ENCODE assay signal across 9 cellular contexts in the genomic region with DNA sequence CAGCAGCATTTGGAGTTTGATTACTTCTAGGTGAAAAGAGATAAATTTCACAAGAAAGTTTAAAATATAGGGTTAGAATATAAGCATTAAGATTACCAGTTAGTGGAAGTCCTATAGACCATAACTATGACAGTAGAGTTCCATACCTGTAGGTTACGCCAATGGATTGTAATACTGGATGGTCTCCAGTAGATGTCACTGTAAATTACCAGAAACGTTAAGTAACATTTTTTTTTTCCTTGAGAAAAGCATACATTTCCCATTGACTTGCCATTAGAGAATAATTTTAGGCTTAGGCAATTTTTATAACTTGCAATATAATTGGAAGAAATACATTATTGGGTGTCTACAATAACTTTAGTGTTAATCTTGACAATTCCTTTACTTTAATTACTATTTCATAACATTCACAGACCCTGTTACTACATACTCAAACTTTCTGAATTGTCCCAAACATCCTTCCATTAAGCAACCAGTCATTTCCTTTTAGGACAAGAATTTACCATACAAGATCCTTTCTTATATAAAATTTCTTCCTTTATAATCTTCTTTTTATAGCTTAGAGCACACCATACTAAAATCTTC.
DNase-seq lines count a peak whose midpoint lies in the region; ATAC-seq and TF ChIP-seq lines count a peak whose summit lies in the region.
"Had no signal": no experiment of that assay in that cellular context is flagged by ENCODE, and none has a peak within 500 bp of the region (broad histone marks: within the 10 kb centered on the region; RNA-seq: fewer than 3 reads in every experiment).

No MANE protein-coding gene starts in this region.

- DNase-seq in DND-41 (no peak), adipocyte (ENCODE audit: low read depth) (peak; percentile 53), medulla oblongata (ENCODE audit: extremely low spot score) (peak; percentile 25), middle frontal gyrus (ENCODE audit: extremely low spot score, low spot score) (no peak), sigmoid colon (no peak)

- H3K9ac ChIP-seq in DND-41 (ENCODE audit: low read depth, low read length) (no peak overlapping the region), KMS-11 (no peak overlapping the region), adipocyte (ENCODE audit: low read length) (no peak overlapping the region)

- TF ChIP-seq CTCF in DND-41 (IDR thresholded peaks at IDR 0.05; ENCODE audit: borderline replicate concordance, extremely low read depth, low read length, poor library complexity, severe bottlenecking) (peak; percentile 65), KMS-11 (conservative IDR thresholded peaks at IDR 0.05; ENCODE audit: low read depth, low read length) (peak; percentile 80), sigmoid colon (IDR thresholded peaks at IDR 0.05) (peak in 1 of 4 experiments; percentile 44)

- H3K79me2 ChIP-seq in DND-41 (ENCODE audit: insufficient read depth, low read length) (no peaks in the 10 kb centered on the region), KMS-11 (ENCODE audit: insufficient read depth, low read depth) (no peaks in the 10 kb centered on the region)

- H3K9me3 ChIP-seq in DND-41 (ENCODE audit: insufficient read depth, low read length, severe bottlenecking) (peaks cover 7% of the 10 kb centered on the region), adipocyte (ENCODE audit: control insufficient read depth, low read length) (no peaks in the 10 kb centered on the region), sigmoid colon (no peaks in the 10 kb centered on the region)
- H3K9me3 ChIP-seq: neutrophil had no signal

- H3K27me3 ChIP-seq in DND-41 (ENCODE audit: insufficient read depth, low read length, poor library complexity) (no peaks in the 10 kb centered on the region), KMS-11 (ENCODE audit: insufficient read depth, low read depth) (no peaks in the 10 kb centered on the region), adipocyte (replicated peaks; ENCODE audit: control insufficient read depth, insufficient read depth, low read length) (no peaks in the 10 kb centered on the region), sigmoid colon (no peaks in the 10 kb centered on the region)
- H3K27me3 ChIP-seq: neutrophil had no signal

- intact Hi-C loops in sigmoid colon (cut with DNase I) = no loop called here

- no peak for TF ChIP-seq POLR2A in sigmoid colon (IDR thresholded peaks at IDR 0.05)

- no peak overlapping the region for H3K27ac ChIP-seq in DND-41 (ENCODE audit: low read length)
- no peak overlapping the region for H3K27ac ChIP-seq in KMS-11
- no peak overlapping the region for H3K27ac ChIP-seq in sigmoid colon
- H3K27ac ChIP-seq: neutrophil had no signal

- no peak overlapping the region for H2AFZ ChIP-seq in DND-41 (ENCODE audit: low read depth, low read length)
- H2AFZ ChIP-seq in KMS-11 (ENCODE audit: low read depth) = no peak overlapping the region

- 3 to 11% methylated on average over 2 of the region's 2 CpGs for WGBS in sigmoid colon, 2 donors

- ATAC-seq in DND-41 (ENCODE audit: insufficient read depth, low read depth) (peak; percentile 54; the same call in 1 of the 3 replicates), GM21367 (IDR thresholded peaks at IDR 0.05; ENCODE audit: unreplicated experiment) (peak; percentile 62), GM19324 (IDR thresholded peaks at IDR 0.05; ENCODE audit: low FRiP score, unreplicated experiment) (no peak)

- H3K4me3 ChIP-seq in DND-41 (ENCODE audit: low read depth in 1 of 2, low read length in 2 of 2) (no peak overlapping the region), KMS-11 (IDR thresholded peaks at IDR 0.05; ENCODE audit: insufficient read depth, low read depth, low read length) (no peak overlapping the region), adipocyte (ENCODE audit: low read length) (no peak overlapping the region), sigmoid colon (no peak overlapping the region)

- H3K4me1 ChIP-seq in DND-41 (ENCODE audit: insufficient read depth, low read length) (no peaks in the 10 kb centered on the region), KMS-11 (ENCODE audit: low read depth, poor library complexity, severe bottlenecking) (no peaks in the 10 kb centered on the region), adipocyte (ENCODE audit: control insufficient read depth, insufficient read depth, low read length) (peaks cover 6% of the 10 kb centered on the region), sigmoid colon (no peaks in the 10 kb centered on the region)

- TF ChIP-seq EP300 in sigmoid colon (IDR thresholded peaks at IDR 0.05) = no peak

- H3K36me3 ChIP-seq in DND-41 (ENCODE audit: insufficient read depth, low read length) (no peaks in the 10 kb centered on the region), KMS-11 (ENCODE audit: insufficient read depth) (no peaks in the 10 kb centered on the region), adipocyte (ENCODE audit: control insufficient read depth, insufficient read depth, low read length, severe bottlenecking) (no peaks in the 10 kb centered on the region), sigmoid colon (no peaks in the 10 kb centered on the region)
- H3K36me3 ChIP-seq: neutrophil had no signal

- no peak overlapping the region for H3K4me2 ChIP-seq in DND-41 (ENCODE audit: insufficient read depth, low read length)
- H3K4me2 ChIP-seq in KMS-11 = no peak overlapping the region

- no peaks in the 10 kb centered on the region for H4K20me1 ChIP-seq in DND-41 (ENCODE audit: insufficient read depth, low read length)
- no peaks in the 10 kb centered on the region for H4K20me1 ChIP-seq in KMS-11 (ENCODE audit: insufficient read depth)

Comparison
In these comparisons a context has a peak if more than half of its experiments do, and no peak if none do; other contexts are left out.
1. DNase-seq: peak in adipocyte (single experiment) and medulla oblongata (single experiment); none in DND-41 (single experiment), middle frontal gyrus (single experiment) and sigmoid colon (single experiment).